1 cellular context compared by ENCODE assay signal in genomic region chr11:121564948-121565684, GRCh38.
TF ChIP-seq lines count a peak whose summit lies in the region.

No MANE protein-coding gene starts in this region.

TF ChIP-seq in HepG2, 621 proteins besides CTCF, POLR2A, EP300 and RAD21 (continued from another document):
- no peak for TF ChIP-seq PATZ1 (CRISPR knock-in tag; IDR thresholded peaks at IDR 0.05)
- TF ChIP-seq ZNF432 (CRISPR knock-in tag; IDR thresholded peaks at IDR 0.05; ENCODE audit: borderline replicate concordance) = no peak
- TF ChIP-seq SNAI1 (CRISPR knock-in tag; IDR thresholded peaks at IDR 0.05; ENCODE audit: borderline replicate concordance) = no peak
- TF ChIP-seq, protein P1, sequence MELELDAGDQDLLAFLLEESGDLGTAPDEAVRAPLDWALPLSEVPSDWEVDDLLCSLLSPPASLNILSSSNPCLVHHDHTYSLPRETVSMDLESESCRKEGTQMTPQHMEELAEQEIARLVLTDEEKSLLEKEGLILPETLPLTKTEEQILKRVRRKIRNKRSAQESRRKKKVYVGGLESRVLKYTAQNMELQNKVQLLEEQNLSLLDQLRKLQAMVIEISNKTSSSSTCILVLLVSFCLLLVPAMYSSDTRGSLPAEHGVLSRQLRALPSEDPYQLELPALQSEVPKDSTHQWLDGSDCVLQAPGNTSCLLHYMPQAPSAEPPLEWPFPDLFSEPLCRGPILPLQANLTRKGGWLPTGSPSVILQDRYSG (CRISPR knock-in tag; IDR thresholded peaks at IDR 0.05) = no peak
- TF ChIP-seq ZNF274 (CRISPR knock-in tag; IDR thresholded peaks at IDR 0.05) = no peak
- TF ChIP-seq ZNF737 (CRISPR knock-in tag; IDR thresholded peaks at IDR 0.05; ENCODE audit: borderline replicate concordance) = no peak
- TF ChIP-seq E2F2 (CRISPR knock-in tag; IDR thresholded peaks at IDR 0.05; ENCODE audit: borderline replicate concordance) = no peak
- TF ChIP-seq MAFK (conservative IDR thresholded peaks at IDR 0.05 in 1 of 2, IDR thresholded peaks at IDR 0.05 in 1 of 2; ENCODE audit: low read length in 2 of 2) = no peak
- no peak for TF ChIP-seq SNAPC5 (CRISPR knock-in tag; IDR thresholded peaks at IDR 0.05; ENCODE audit: borderline replicate concordance)
- no peak for TF ChIP-seq CEBPZ (IDR thresholded peaks at IDR 0.05; ENCODE audit: low read length)
- no peak for TF ChIP-seq ZNF605 (CRISPR knock-in tag; IDR thresholded peaks at IDR 0.05)
- no peak for TF ChIP-seq ZBTB2 (CRISPR knock-in tag; IDR thresholded peaks at IDR 0.05; ENCODE audit: low read depth)
- TF ChIP-seq U2AF1 (optimal IDR thresholded peaks at IDR 0.05; ENCODE audit: low read depth, low read length) = no peak
- no peak for TF ChIP-seq ZNF773 (CRISPR knock-in tag; IDR thresholded peaks at IDR 0.05; ENCODE audit: borderline replicate concordance)
- no peak for TF ChIP-seq ZNF225 (CRISPR knock-in tag; IDR thresholded peaks at IDR 0.05)
- TF ChIP-seq, protein P2, sequence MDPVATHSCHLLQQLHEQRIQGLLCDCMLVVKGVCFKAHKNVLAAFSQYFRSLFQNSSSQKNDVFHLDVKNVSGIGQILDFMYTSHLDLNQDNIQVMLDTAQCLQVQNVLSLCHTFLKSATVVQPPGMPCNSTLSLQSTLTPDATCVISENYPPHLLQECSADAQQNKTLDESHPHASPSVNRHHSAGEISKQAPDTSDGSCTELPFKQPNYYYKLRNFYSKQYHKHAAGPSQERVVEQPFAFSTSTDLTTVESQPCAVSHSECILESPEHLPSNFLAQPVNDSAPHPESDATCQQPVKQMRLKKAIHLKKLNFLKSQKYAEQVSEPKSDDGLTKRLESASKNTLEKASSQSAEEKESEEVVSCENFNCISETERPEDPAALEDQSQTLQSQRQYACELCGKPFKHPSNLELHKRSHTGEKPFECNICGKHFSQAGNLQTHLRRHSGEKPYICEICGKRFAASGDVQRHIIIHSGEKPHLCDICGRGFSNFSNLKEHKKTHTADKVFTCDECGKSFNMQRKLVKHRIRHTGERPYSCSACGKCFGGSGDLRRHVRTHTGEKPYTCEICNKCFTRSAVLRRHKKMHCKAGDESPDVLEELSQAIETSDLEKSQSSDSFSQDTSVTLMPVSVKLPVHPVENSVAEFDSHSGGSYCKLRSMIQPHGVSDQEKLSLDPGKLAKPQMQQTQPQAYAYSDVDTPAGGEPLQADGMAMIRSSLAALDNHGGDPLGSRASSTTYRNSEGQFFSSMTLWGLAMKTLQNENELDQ (CRISPR knock-in tag; IDR thresholded peaks at IDR 0.05; ENCODE audit: borderline replicate concordance) = no peak
- no peak; the same call in 1 of the 2 replicates for TF ChIP-seq KDM3A (CRISPR knock-in tag; IDR thresholded peaks at IDR 0.05; ENCODE audit: low read depth)
- TF ChIP-seq HOMEZ (CRISPR knock-in tag; IDR thresholded peaks at IDR 0.05; ENCODE audit: low read depth) = peak; percentile 38; the same call in 1 of the 2 replicates
